Comparison of ENCODE assay signal across 12 cellular contexts in the genomic region with DNA sequence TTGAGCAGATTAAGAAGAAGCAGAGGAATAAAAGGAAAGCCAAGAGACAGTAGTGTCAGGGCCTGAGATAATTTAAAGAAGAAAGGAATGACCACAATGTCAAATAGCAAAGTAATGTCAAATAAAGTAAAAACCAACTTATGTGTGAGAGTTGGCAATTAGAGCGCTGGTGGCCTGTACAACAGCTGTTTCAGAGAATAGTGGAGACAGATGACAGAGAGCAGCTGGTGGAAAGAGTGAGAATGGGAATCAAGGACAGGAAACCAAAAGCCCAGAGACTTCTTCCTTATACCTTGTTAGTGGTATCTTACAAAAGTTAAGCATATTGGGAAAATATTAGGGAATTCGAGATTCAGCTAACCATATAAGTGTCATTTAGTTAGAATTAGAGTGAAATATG.
"Had no signal": no experiment of that assay in that cellular context is flagged by ENCODE, and none has a peak within 500 bp of the region (broad histone marks: within the 10 kb centered on the region; RNA-seq: fewer than 3 reads in every experiment).

No MANE protein-coding gene starts in this region.

- H3K27me3 Mint-ChIP-seq: activated CD8-positive, alpha-beta memory T cell treated with anti-CD3 and anti-CD28 coated beads, Interleukin-2, amount 10 ng/mL, durations not matched to agents 7 days and 5 days; activated naive CD8-positive, alpha-beta T cell; stimulated activated naive CD8-positive, alpha-beta T cell treated with anti-CD3 and anti-CD28 coated beads, Interleukin-15, amount 100 ng/mL, for 72 hours had no signal

- H3K9me3 ChIP-seq: testis had no signal

- ATAC-seq: activated CD8-positive, alpha-beta memory T cell treated with anti-CD3 and anti-CD28 coated beads, Interleukin-2, amount 10 ng/mL, durations not matched to agents 7 days and 5 days; stimulated activated naive CD8-positive, alpha-beta T cell treated with anti-CD3 and anti-CD28 coated beads, Interleukin-15, amount 100 ng/mL, for 72 hours had no signal

- H3K27me3 ChIP-seq: breast epithelium, neural progenitor cell, testis had no signal

- H3K4me1 Mint-ChIP-seq: activated CD8-positive, alpha-beta memory T cell treated with anti-CD3 and anti-CD28 coated beads, Interleukin-2, amount 10 ng/mL, durations not matched to agents 7 days and 5 days; neural progenitor cell; stimulated activated naive CD8-positive, alpha-beta T cell treated with anti-CD3 and anti-CD28 coated beads, Interleukin-15, amount 100 ng/mL, for 72 hours had no signal

- H3K27ac Mint-ChIP-seq: activated CD8-positive, alpha-beta memory T cell treated with anti-CD3 and anti-CD28 coated beads, Interleukin-2, amount 10 ng/mL, durations not matched to agents 7 days and 5 days; activated naive CD8-positive, alpha-beta T cell; neural progenitor cell had no signal

- H3K4me1 ChIP-seq: breast epithelium, neural progenitor cell, parathyroid adenoma, testis had no signal

- H3K79me2 ChIP-seq: parathyroid adenoma had no signal

- H3K27ac ChIP-seq: breast epithelium, neural progenitor cell, parathyroid adenoma, testis had no signal

- DNase-seq: activated CD4-positive, alpha-beta T cell treated with anti-CD3 and anti-CD28 coated beads, Interleukin-2, amount 50 U/mL, for 48 hours; activated CD4-positive, CD25-positive, alpha-beta regulatory T cell treated with anti-CD3 and anti-CD28 coated beads, Interleukin-2, amount 50 U/mL, for 72 hours; activated CD8-positive, alpha-beta memory T cell treated with anti-CD3 and anti-CD28 coated beads, Interleukin-2, amount 10 ng/mL, durations not matched to agents 7 days and 5 days; activated gamma-delta T cell; activated T-cell treated with anti-CD3 and anti-CD28 coated beads, Interleukin-2, amount 50 U/mL, for 48 hours; stimulated activated CD4-positive, alpha-beta T cell treated with anti-CD3 and anti-CD28 coated beads, Interleukin-4, amount 100 ng/mL, for 4 hours; stimulated activated naive CD8-positive, alpha-beta T cell treated with anti-CD3 and anti-CD28 coated beads, Interleukin-15, amount 100 ng/mL, for 72 hours; testis had no signal

- H3K36me3 ChIP-seq: breast epithelium, neural progenitor cell had no signal

- H3K4me2 ChIP-seq: neural progenitor cell had no signal

- H3K9ac ChIP-seq: neural progenitor cell, parathyroid adenoma had no signal

- H3K4me3 ChIP-seq: breast epithelium, neural progenitor cell, testis had no signal

- H3K4me3 Mint-ChIP-seq: activated CD8-positive, alpha-beta memory T cell treated with anti-CD3 and anti-CD28 coated beads, Interleukin-2, amount 10 ng/mL, durations not matched to agents 7 days and 5 days; activated naive CD8-positive, alpha-beta T cell; neural progenitor cell; stimulated activated naive CD8-positive, alpha-beta T cell treated with anti-CD3 and anti-CD28 coated beads, Interleukin-15, amount 100 ng/mL, for 72 hours had no signal

- H2AFZ ChIP-seq: neural progenitor cell, parathyroid adenoma had no signal

- H3K36me3 Mint-ChIP-seq: activated CD8-positive, alpha-beta memory T cell treated with anti-CD3 and anti-CD28 coated beads, Interleukin-2, amount 10 ng/mL, durations not matched to agents 7 days and 5 days; activated naive CD8-positive, alpha-beta T cell; neural progenitor cell had no signal
